20 cellular contexts compared by ENCODE assay signal in the genomic region with DNA sequence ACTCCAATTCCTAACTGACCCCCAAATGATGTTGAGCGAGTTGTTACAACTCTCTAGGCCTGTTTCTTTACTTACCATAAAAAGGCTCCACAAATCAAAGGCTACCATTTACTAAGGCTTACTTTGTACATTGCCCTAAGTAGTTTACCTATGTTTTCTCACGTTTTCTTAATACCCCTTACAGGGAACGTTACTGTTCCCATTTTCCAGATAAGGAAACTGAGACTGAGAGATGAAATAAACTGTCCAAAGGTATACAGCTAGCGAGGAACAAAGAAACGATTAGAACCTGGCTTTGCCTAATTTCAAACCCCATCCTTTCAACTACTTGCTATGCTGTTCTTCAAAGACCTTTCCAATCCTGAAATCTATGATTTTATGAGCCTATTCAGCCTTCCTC.
"Had no signal": no experiment of that assay in that cellular context is flagged by ENCODE, and none has a peak within 500 bp of the region (broad histone marks: within the 10 kb centered on the region; RNA-seq: fewer than 3 reads in every experiment).

No MANE protein-coding gene starts in this region.

- DNase-seq: endodermal cell; heart left ventricle; kidney glomerular epithelial cell; mesenchymal stem cell; nephron progenitor cell; ovary; small intestine; stimulated activated CD4-positive, alpha-beta T cell treated with anti-CD3 and anti-CD28 coated beads, Interleukin-12 subunit alpha, Interleukin-12 subunit beta, amount 100 ng/mL, for 4 hours; stimulated activated naive CD4-positive, alpha-beta T cell treated with Interleukin-2 at 50 U/mL for 16 hours had no signal

- H3K4me3 ChIP-seq: heart left ventricle, lung, ovary, right atrium auricular region, suprapubic skin, thyroid gland had no signal

- H3K4me3 Mint-ChIP-seq: dendritic cell treated with granulocyte-macrophage colony-stimulating factor and Interleukin-4, amounts not matched to agents 40 ng/mL and 50 ng/mL, for 4 days; endodermal cell; naive B cell; nephron progenitor cell had no signal

- H3K36me3 ChIP-seq: heart left ventricle, ovary, right atrium auricular region, suprapubic skin, thyroid gland had no signal

- H3K9me3 Mint-ChIP-seq: dendritic cell treated with granulocyte-macrophage colony-stimulating factor and Interleukin-4, amounts not matched to agents 40 ng/mL and 50 ng/mL, for 4 days; endodermal cell; naive B cell; nephron progenitor cell; type B pancreatic cell had no signal

- H3K27me3 ChIP-seq: heart left ventricle, ovary, right atrium auricular region, suprapubic skin, thyroid gland had no signal

- H3K27me3 Mint-ChIP-seq: dendritic cell treated with granulocyte-macrophage colony-stimulating factor and Interleukin-4, amounts not matched to agents 40 ng/mL and 50 ng/mL, for 4 days; type B pancreatic cell had no signal

- H3K27ac ChIP-seq: ovary, right atrium auricular region, suprapubic skin had no signal

- H3K9me3 ChIP-seq: heart left ventricle, ovary, right atrium auricular region, suprapubic skin, thyroid gland had no signal

- FAIRE-seq: colon, frontal cortex, islet of Langerhans, small intestine, urothelium cell line had no signal

- H3K27ac Mint-ChIP-seq: dendritic cell treated with granulocyte-macrophage colony-stimulating factor and Interleukin-4, amounts not matched to agents 40 ng/mL and 50 ng/mL, for 4 days; endodermal cell; naive B cell; nephron progenitor cell; type B pancreatic cell had no signal

- H3K36me3 Mint-ChIP-seq: naive B cell, type B pancreatic cell had no signal
